Comparison of ENCODE assay signal across 8 cellular contexts in the genomic region with DNA sequence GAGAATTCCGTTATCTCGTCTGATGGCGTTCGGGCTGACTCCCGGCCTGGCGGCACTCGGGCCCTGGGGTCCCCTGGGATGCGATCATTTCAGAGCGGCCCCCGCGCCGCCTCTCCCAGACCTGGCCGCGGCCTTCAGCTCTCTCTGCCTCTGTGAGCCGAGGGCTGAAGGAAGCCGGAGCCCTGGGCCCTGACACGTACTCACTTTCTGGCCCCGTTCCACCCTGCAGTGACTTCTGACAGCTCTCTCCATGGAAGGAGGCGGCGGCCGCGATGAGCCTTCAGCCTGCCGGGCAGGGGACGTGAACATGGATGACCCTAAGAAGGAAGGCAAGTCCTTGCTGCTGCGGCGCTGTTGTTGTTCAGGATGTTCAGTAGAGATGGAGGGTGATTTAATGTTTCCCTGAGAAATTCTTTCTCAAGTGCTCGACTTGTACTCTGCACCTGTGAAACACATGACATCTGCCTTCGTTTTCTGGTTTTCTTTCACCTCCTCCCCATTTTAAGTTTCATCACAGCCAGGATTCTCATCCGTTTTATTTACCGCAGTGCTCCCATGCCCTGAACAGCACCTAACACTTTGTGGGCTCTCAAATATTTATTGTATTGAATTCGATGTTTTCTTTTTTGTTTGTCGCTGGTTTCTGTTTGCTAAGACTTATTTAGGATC. TPM values are rescaled to one million over a fixed set of nuclear protein-coding genes. Genes with fewer than 3 reads are reported as not detected.
A peak's percentile ranks its signal among the peaks of the same experiment; 100 is the strongest.
DNase-seq lines count a peak whose midpoint lies in the region; ATAC-seq and TF ChIP-seq lines count a peak whose summit lies in the region.

No MANE protein-coding gene starts in this region.

- peak overlapping the region; percentile 78 for H3K9ac ChIP-seq in HUES64 (ENCODE audit: low read depth, low read length)

- H3K9me3 ChIP-seq in HUES64 (ENCODE audit: insufficient read depth, low read depth, low read length), result no peaks in the 10 kb centered on the region
- H3K9me3 ChIP-seq in left ventricle myocardium inferior (replicated peaks), result no peaks in the 10 kb centered on the region
- H3K9me3 ChIP-seq in gastrocnemius medialis, result no peaks in the 10 kb centered on the region

- CTCF ChIA-PET in activated CD4-positive, alpha-beta memory T cell treated with anti-CD3 and anti-CD28 coated beads for 36 hours (lab: Charles Lee), result interaction anchor here (1.7 to 1.9 kb wide), 2 partner anchors 18 to 291 kb away, joined by 5 read pairs; no protein-coding TSS in a partner anchor

- peak overlapping the region in 2 of 7 donors; percentile 48 to 83 for H3K27ac Mint-ChIP-seq in CD14-positive monocyte
- H3K27ac Mint-ChIP-seq in activated CD4-positive, alpha-beta memory T cell treated with anti-CD3 and anti-CD28 coated beads for 36 hours, result peak overlapping the region; percentile 4

- H3K4me1 ChIP-seq in HUES64 (ENCODE audit: insufficient read depth, low read length), result no peaks in the 10 kb centered on the region
- peaks cover 21% of the 10 kb centered on the region for H3K4me1 ChIP-seq in left ventricle myocardium inferior
- H3K4me1 ChIP-seq in gastrocnemius medialis, result peaks cover 8 to 14% of the 10 kb centered on the region in 2 donors

- peak overlapping the region; percentile 72 to 77 for H3K4me3 Mint-ChIP-seq in CD14-positive monocyte
- H3K4me3 Mint-ChIP-seq in activated CD4-positive, alpha-beta memory T cell treated with anti-CD3 and anti-CD28 coated beads for 36 hours, result peak overlapping the region; percentile 77

- no peak for DNase-seq in CD14-positive monocyte (ENCODE audit: low spot score)
- DNase-seq in activated CD4-positive, alpha-beta memory T cell treated with anti-CD3 and anti-CD28 coated beads for 36 hours, result peak; percentile 49
- DNase-seq in left ventricle myocardium inferior, result peak; percentile 26
- DNase-seq in gastrocnemius medialis, result no peak
- DNase-seq in cerebellar nuclear complex (lab: John Stamatoyannopoulos, UW), result no peak
- DNase-seq in G401 (ENCODE audit: low spot score), result no peak

- peaks cover 0 to 3% (median 0%) of the 10 kb centered on the region in 7 donors for H3K9me3 Mint-ChIP-seq in CD14-positive monocyte
- no peaks in the 10 kb centered on the region for H3K9me3 Mint-ChIP-seq in activated CD4-positive, alpha-beta memory T cell treated with anti-CD3 and anti-CD28 coated beads for 36 hours

- no peaks in the 10 kb centered on the region for H3K27me3 Mint-ChIP-seq in CD14-positive monocyte (ENCODE audit: low read depth in 3 of 3)
- no peaks in the 10 kb centered on the region for H3K27me3 Mint-ChIP-seq in activated CD4-positive, alpha-beta memory T cell treated with anti-CD3 and anti-CD28 coated beads for 36 hours

- WGBS in HUES64, result 5% methylated on average over 32 of the region's 32 CpGs

- peaks cover 24 to 37% of the 10 kb centered on the region in 2 donors for H3K36me3 Mint-ChIP-seq in CD14-positive monocyte
- peaks cover 36% of the 10 kb centered on the region for H3K36me3 Mint-ChIP-seq in activated CD4-positive, alpha-beta memory T cell treated with anti-CD3 and anti-CD28 coated beads for 36 hours

- H3K27me3 ChIP-seq in HUES64 (ENCODE audit: insufficient read depth, low read length) (no peaks in the 10 kb centered on the region), left ventricle myocardium inferior (ENCODE audit: low read depth) (no peaks in the 10 kb centered on the region), gastrocnemius medialis (no peaks in the 10 kb centered on the region)

- H3K27ac ChIP-seq in HUES64 (ENCODE audit: low read depth, low read length) (peak overlapping the region; percentile 50; the same call in 1 of the 2 replicates), left ventricle myocardium inferior (replicated peaks) (no peak overlapping the region), gastrocnemius medialis (no peak overlapping the region)

- intact Hi-C loops in CD14-positive monocyte (cut with micrococcal nuclease), result loop anchor here (2.0 to 10.0 kb wide), 3 partner anchors 38 to 302 kb away; a partner anchor contains a TSS
- intact Hi-C loops in activated CD4-positive, alpha-beta memory T cell treated with anti-CD3 and anti-CD28 coated beads for 36 hours (cut with micrococcal nuclease), result loop anchor here (2.0 to 10.0 kb wide), 3 partner anchors 38 to 262 kb away; a partner anchor contains a TSS
- intact Hi-C loops in left ventricle myocardium inferior (cut with micrococcal nuclease), result no loop called here
- intact Hi-C loops in gastrocnemius medialis (cut with DNase I; ENCODE audit: low total_unique reads), result loop anchor here (2.0 kb wide), 2 partner anchors 30 to 46 kb away; a partner anchor contains a TSS

- TF ChIP-seq POLR2A in gastrocnemius medialis (IDR thresholded peaks at IDR 0.05), result no peak

- POLR2A ChIA-PET in activated CD4-positive, alpha-beta memory T cell treated with anti-CD3 and anti-CD28 coated beads for 36 hours (lab: Charles Lee), result interaction anchor here (1.3 kb wide), 1 partner anchor 30 kb away, joined by 6 read pairs; a partner anchor contains a TSS

- no peak for TF ChIP-seq CTCF in CD14-positive monocyte (IDR thresholded peaks at IDR 0.05)
- no peak for TF ChIP-seq CTCF in left ventricle myocardium inferior (IDR thresholded peaks at IDR 0.05; ENCODE audit: borderline replicate concordance)
- TF ChIP-seq CTCF in gastrocnemius medialis (IDR thresholded peaks at IDR 0.05 in 4 of 5, conservative IDR thresholded peaks at IDR 0.05 in 1 of 5), result no peak

- ATAC-seq in GM19395 (IDR thresholded peaks at IDR 0.05; ENCODE audit: unreplicated experiment) (peak; percentile 8), gastrocnemius medialis (no peak)

- H3K4me3 ChIP-seq in HUES64 (ENCODE audit: low read length) (peak overlapping the region; percentile 72), left ventricle myocardium inferior (peak overlapping the region; percentile 71), gastrocnemius medialis (peak overlapping the region; percentile 59 to 82 (median 74))

- H3K4me1 Mint-ChIP-seq in CD14-positive monocyte, result peaks cover 48% of the 10 kb centered on the region
- peaks cover 29% of the 10 kb centered on the region for H3K4me1 Mint-ChIP-seq in activated CD4-positive, alpha-beta memory T cell treated with anti-CD3 and anti-CD28 coated beads for 36 hours (ENCODE audit: low read depth)

- in situ Hi-C loops in gastrocnemius medialis (cut with MboI; ENCODE audit: low sequenced_read_pairs in 4 of 4), result no loop called here
- in situ Hi-C loops in G401 (cut with HindIII; ENCODE audit: low sequenced_read_pairs), result no loop called here

- H3K36me3 ChIP-seq in HUES64 (ENCODE audit: insufficient read depth, low read length) (peaks cover 37% of the 10 kb centered on the region), left ventricle myocardium inferior (peaks cover 17% of the 10 kb centered on the region), gastrocnemius medialis (peaks cover 0 to 11% of the 10 kb centered on the region in 2 donors)

RNA-seq across cellular contexts. Expression of a gene that starts 0.6 kb away (rescaled TPM):
- polyA plus RNA-seq in CD14-positive monocyte, result not detected
- polyA plus RNA-seq in HUES64 (2013, experiment 1 of 2), result 26.3 TPM
- polyA plus RNA-seq in HUES64 (2013, experiment 2 of 2), result 27.1 TPM
- total RNA-seq in activated CD4-positive, alpha-beta memory T cell treated with anti-CD3 and anti-CD28 coated beads for 36 hours, result 10 to 100 TPM; 39.9 to 42.6 TPM
- total RNA-seq in left ventricle myocardium inferior (0.25 TPM), gastrocnemius medialis (under 1 TPM in 2 of 4 donors, not detected in 2; 0.13 to 0.49 TPM)
- 23.4 and 46.3 TPM in 2 replicates for total RNA-seq in G401 (2014; rRNA removed; shearing (Covaris generic))

RNA-seq across cellular contexts. Expression of a gene that starts 29.5 kb away (rescaled TPM):
- 10 to 100 TPM; 14.7 to 17.0 TPM for polyA plus RNA-seq in CD14-positive monocyte
- polyA plus RNA-seq in HUES64 (2013, experiment 1 of 2), result 15.9 TPM
- 14.6 TPM for polyA plus RNA-seq in HUES64 (2013, experiment 2 of 2)
- total RNA-seq in activated CD4-positive, alpha-beta memory T cell treated with anti-CD3 and anti-CD28 coated beads for 36 hours, result 1 to 10 TPM; 8.7 to 9.4 TPM
- total RNA-seq in left ventricle myocardium inferior (25.4 TPM), gastrocnemius medialis (10 to 100 TPM; 30.4 to 58.3 (median 43.1) TPM)
- total RNA-seq in G401 (2014; rRNA removed; shearing (Covaris generic)), result 28.2 and 37.7 TPM in 2 replicates

RNA-seq across cellular contexts. Expression of a gene that starts 34.1 kb away (rescaled TPM):
- not detected for polyA plus RNA-seq in CD14-positive monocyte
- polyA plus RNA-seq in HUES64 (2013, experiment 1 of 2), result not detected
- polyA plus RNA-seq in HUES64 (2013, experiment 2 of 2), result not detected
- total RNA-seq in activated CD4-positive, alpha-beta memory T cell treated with anti-CD3 and anti-CD28 coated beads for 36 hours, result not detected
- total RNA-seq in left ventricle myocardium inferior (0.08 TPM), gastrocnemius medialis (not detected)
- not detected in 2 replicates for total RNA-seq in G401 (2014; rRNA removed; shearing (Covaris generic))

RNA-seq across cellular contexts. Expression of a gene that starts 38.2 kb away (rescaled TPM):
- 1 to 10 TPM; 4.7 to 5.6 TPM for polyA plus RNA-seq in CD14-positive monocyte
- 44.1 TPM for polyA plus RNA-seq in HUES64 (2013, experiment 1 of 2)
- polyA plus RNA-seq in HUES64 (2013, experiment 2 of 2), result 34.3 TPM
- 10 to 100 TPM; 61.3 to 63.2 TPM for total RNA-seq in activated CD4-positive, alpha-beta memory T cell treated with anti-CD3 and anti-CD28 coated beads for 36 hours
- 42.0 TPM for total RNA-seq in left ventricle myocardium inferior
- total RNA-seq in gastrocnemius medialis, result 10 to 100 TPM in 3 of 4 donors, 1 to 10 TPM in 1; 9.1 to 14.4 (median 13.0) TPM
- total RNA-seq in G401 (2014; rRNA removed; shearing (Covaris generic)), result 55.4 and 57.7 TPM in 2 replicates

RNA-seq across cellular contexts. Expression of a gene that starts 47.2 kb away (rescaled TPM):
- polyA plus RNA-seq in CD14-positive monocyte, result 1 to 10 TPM; 8.3 TPM
- polyA plus RNA-seq in HUES64 (2013, experiment 1 of 2), result 6.9 TPM
- 10.0 TPM for polyA plus RNA-seq in HUES64 (2013, experiment 2 of 2)
- 1 to 10 TPM; 6.8 to 8.2 TPM for total RNA-seq in activated CD4-positive, alpha-beta memory T cell treated with anti-CD3 and anti-CD28 coated beads for 36 hours
- total RNA-seq in left ventricle myocardium inferior, result 6.4 TPM
- total RNA-seq in gastrocnemius medialis, result 10 to 100 TPM in 2 of 4 donors, 1 to 10 TPM in 2; 6.3 to 18.8 (median 12.5) TPM
- total RNA-seq in G401 (2014; rRNA removed; shearing (Covaris generic)), result 38.4 and 49.2 TPM in 2 replicates

Comparison
In these comparisons a context has a peak if more than half of its experiments do, and no peak if none do; other contexts are left out.
1. DNase-seq: peak in activated CD4-positive, alpha-beta memory T cell treated with anti-CD3 and anti-CD28 coated beads for 36 hours (single experiment) and left ventricle myocardium inferior (single experiment); none in CD14-positive monocyte (single experiment), gastrocnemius medialis (0 of 2), cerebellar nuclear complex (0 of 2) and G401 (single experiment).
2. RNA of a gene that starts 0.6 kb away (total RNA-seq): 23.4 to 46.3 TPM in G401 and 39.9 to 42.6 TPM in activated CD4-positive, alpha-beta memory T cell treated with anti-CD3 and anti-CD28 coated beads for 36 hours; 0.25 TPM in left ventricle myocardium inferior (single experiment) and 0.13 to 0.49 TPM in gastrocnemius medialis; every median in the first group is over 10 times any median in the second.
3. Peak in every context shown above with its lines, with median percentiles within 50 percentile points of each other: H3K4me3 ChIP-seq.